ENCODE assay signal across 10 cellular contexts in genomic region chr12:51049525-51049924, GRCh38. TPM values are rescaled to one million over a fixed set of nuclear protein-coding genes. Genes with fewer than 3 reads are reported as not detected.
DNase-seq lines count a peak whose midpoint lies in the region; ATAC-seq and TF ChIP-seq lines count a peak whose summit lies in the region.
"Had no signal": no experiment of that assay in that cellular context is flagged by ENCODE, and none has a peak within 500 bp of the region (broad histone marks: within the 10 kb centered on the region; RNA-seq: fewer than 3 reads in every experiment).

No MANE protein-coding gene starts in this region.

- H3K27me3 ChIP-seq in CD8-positive, alpha-beta memory T cell (ENCODE audit: insufficient read depth, low read length, poor library complexity, severe bottlenecking): no peaks in the 10 kb centered on the region
- H3K27me3 ChIP-seq in Karpas-422 (ENCODE audit: low read length): no peaks in the 10 kb centered on the region

- H3K27me3 Mint-ChIP-seq in CD8-positive, alpha-beta memory T cell: no peaks in the 10 kb centered on the region
- H3K27me3 Mint-ChIP-seq in central memory CD8-positive, alpha-beta T cell: no peaks in the 10 kb centered on the region
- no peaks in the 10 kb centered on the region for H3K27me3 Mint-ChIP-seq in natural killer cell (ENCODE audit: low read depth in 2 of 2)

- peak overlapping the region; percentile 91 for H3K4me2 ChIP-seq in Karpas-422 (ENCODE audit: low read depth, low read length, poor library complexity, severe bottlenecking)

- peak overlapping the region; percentile 82 for H3K4me3 ChIP-seq in CD8-positive, alpha-beta memory T cell (ENCODE audit: low read length)
- peak overlapping the region; percentile 85 for H3K4me3 ChIP-seq in Karpas-422 (ENCODE audit: low read length)

- DNase-seq in CD8-positive, alpha-beta memory T cell: no peak
- DNase-seq in Karpas-422 (no peak), natural killer cell (no peak), GOT3 (lab: John Stamatoyannopoulos, UW) (no peak), T-helper 9 cell (no peak), COLO829 (ENCODE audit: low spot score) (no peak)
- DNase-seq in central memory CD8-positive, alpha-beta T cell (ENCODE audit: low spot score in 2 of 2): no peak
- DNase-seq: kidney glomerular epithelial cell, NCI-H1105 had no signal

- no peak overlapping the region for H2AFZ ChIP-seq in Karpas-422 (ENCODE audit: low read length)

- H4K20me1 ChIP-seq in Karpas-422 (ENCODE audit: insufficient read depth, low read depth, low read length): no peaks in the 10 kb centered on the region

- H3K79me2 ChIP-seq in Karpas-422 (ENCODE audit: low read length): peaks cover 32% of the 10 kb centered on the region

- H3K4me3 Mint-ChIP-seq in CD8-positive, alpha-beta memory T cell: peak overlapping the region; percentile 92 to 100 (median 95)
- H3K4me3 Mint-ChIP-seq in central memory CD8-positive, alpha-beta T cell: peak overlapping the region; percentile 98
- peak overlapping the region; percentile 31 for H3K4me3 Mint-ChIP-seq in natural killer cell

- no peaks in the 10 kb centered on the region for H3K9me3 Mint-ChIP-seq in CD8-positive, alpha-beta memory T cell
- H3K9me3 Mint-ChIP-seq in central memory CD8-positive, alpha-beta T cell: no peaks in the 10 kb centered on the region
- no peaks in the 10 kb centered on the region for H3K9me3 Mint-ChIP-seq in natural killer cell

- H3K36me3 Mint-ChIP-seq in CD8-positive, alpha-beta memory T cell: peaks cover 0 to 41% (median 1%) of the 10 kb centered on the region in 3 donors
- H3K36me3 Mint-ChIP-seq in central memory CD8-positive, alpha-beta T cell (ENCODE audit: insufficient read depth): peaks cover 31% of the 10 kb centered on the region
- H3K36me3 Mint-ChIP-seq in natural killer cell: peaks cover 10% of the 10 kb centered on the region

- H3K27ac Mint-ChIP-seq in CD8-positive, alpha-beta memory T cell: peak overlapping the region; percentile 92 to 99 (median 96)
- H3K27ac Mint-ChIP-seq in central memory CD8-positive, alpha-beta T cell (ENCODE audit: low read depth): peak overlapping the region; percentile 98
- H3K27ac Mint-ChIP-seq in natural killer cell: peak overlapping the region; percentile 90 to 96

- intact Hi-C loops in natural killer cell (cut with micrococcal nuclease): loop anchor here (5.0 kb wide), 1 partner anchor 123 kb away; the partner anchor contains the start of gene TFCP2

- POLR2A ChIA-PET in CD8-positive, alpha-beta memory T cell (lab: Charles Lee): interaction anchor here (1.5 kb wide), 1 partner anchor 34 kb away, joined by 4 read pairs; no protein-coding TSS in a partner anchor

- no peak for ATAC-seq in central memory CD8-positive, alpha-beta T cell (replicated peaks; ENCODE audit: extremely low read depth, poor library complexity, severe bottlenecking)
- ATAC-seq in natural killer cell (no peak), GM18517 (IDR thresholded peaks at IDR 0.05; ENCODE audit: unreplicated experiment) (no peak)

- no peak for TF ChIP-seq CTCF in natural killer cell (IDR thresholded peaks at IDR 0.05)

- CTCF ChIA-PET in CD8-positive, alpha-beta memory T cell (lab: Charles Lee): interaction anchor here (1.1 kb wide), 2 partner anchors 11 to 27 kb away, joined by 3 read pairs; no protein-coding TSS in a partner anchor

- H3K4me1 Mint-ChIP-seq in CD8-positive, alpha-beta memory T cell: peaks cover 30 to 43% (median 40%) of the 10 kb centered on the region in 3 donors
- peaks cover 26% of the 10 kb centered on the region for H3K4me1 Mint-ChIP-seq in central memory CD8-positive, alpha-beta T cell
- peaks cover 26 to 37% of the 10 kb centered on the region in 2 donors for H3K4me1 Mint-ChIP-seq in natural killer cell

- H3K4me1 ChIP-seq in CD8-positive, alpha-beta memory T cell (ENCODE audit: insufficient read depth, low read length): peaks cover 29% of the 10 kb centered on the region
- H3K4me1 ChIP-seq in Karpas-422 (ENCODE audit: low read length): peaks cover 20% of the 10 kb centered on the region

- no peaks in the 10 kb centered on the region for H3K9me3 ChIP-seq in CD8-positive, alpha-beta memory T cell (ENCODE audit: low read length)
- H3K9me3 ChIP-seq in Karpas-422 (ENCODE audit: low read length): no peaks in the 10 kb centered on the region

- peak overlapping the region; percentile 82 for H3K27ac ChIP-seq in CD8-positive, alpha-beta memory T cell (ENCODE audit: low read depth, low read length)
- peak overlapping the region; percentile 36; the same call in 1 of the 2 replicates for H3K27ac ChIP-seq in Karpas-422 (ENCODE audit: low read length)

- H3K9ac ChIP-seq in Karpas-422 (ENCODE audit: low read length): peak overlapping the region; percentile 83

- H3K9me2 ChIP-seq in Karpas-422 (replicated peaks; ENCODE audit: insufficient read depth, low read length): no peaks in the 10 kb centered on the region

- peaks cover 22% of the 10 kb centered on the region for H3K36me3 ChIP-seq in CD8-positive, alpha-beta memory T cell (ENCODE audit: insufficient read depth, low read length)
- H3K36me3 ChIP-seq in Karpas-422 (ENCODE audit: insufficient read depth, low read length): peaks cover 27% of the 10 kb centered on the region; the same call in 1 of the 2 replicates

RNA-seq across cellular contexts. Expression of gene LETMD1, which starts 1.4 kb away (rescaled TPM):
- 10 to 100 TPM; 61.8 to 64.3 TPM for total RNA-seq in CD8-positive, alpha-beta memory T cell
- polyA plus RNA-seq in CD8-positive, alpha-beta memory T cell: 24.4 TPM
- 95.0 and 105 TPM in 2 replicates for total RNA-seq in Karpas-422 (2014; rRNA removed; shearing (Covaris generic); ENCODE audit: low replicate concordance)
- total RNA-seq in natural killer cell: 10 to 100 TPM; 57.1 to 71.8 (median 58.2) TPM

RNA-seq across cellular contexts. Expression of gene SLC11A2, which starts 23.3 kb away (rescaled TPM):
- total RNA-seq in CD8-positive, alpha-beta memory T cell: 10 to 100 TPM; 35.2 to 36.9 TPM
- polyA plus RNA-seq in CD8-positive, alpha-beta memory T cell: 14.0 TPM
- 38.2 and 47.4 TPM in 2 replicates for total RNA-seq in Karpas-422 (2014; rRNA removed; shearing (Covaris generic); ENCODE audit: low replicate concordance)
- 10 to 100 TPM; 34.3 to 54.3 (median 42.7) TPM for total RNA-seq in natural killer cell

RNA-seq across cellular contexts. Expression of gene CSRNP2, which starts 33.9 kb away (rescaled TPM):
- 10 to 100 TPM; 20.5 to 21.5 TPM for total RNA-seq in CD8-positive, alpha-beta memory T cell
- 4.8 TPM for polyA plus RNA-seq in CD8-positive, alpha-beta memory T cell
- 14.5 and 15.2 TPM in 2 replicates for total RNA-seq in Karpas-422 (2014; rRNA removed; shearing (Covaris generic); ENCODE audit: low replicate concordance)
- total RNA-seq in natural killer cell: 10 to 100 TPM; 21.3 to 31.7 (median 25.1) TPM

Comparison
In these comparisons a context has a peak if more than half of its experiments do, and no peak if none do; other contexts are left out.
1. H3K4me3 Mint-ChIP-seq: peak in every context shown above with its lines; median percentile 98 in central memory CD8-positive, alpha-beta T cell; 95 in CD8-positive, alpha-beta memory T cell; 31 in natural killer cell.